8 cellular contexts compared by ENCODE assay signal in the genomic region with DNA sequence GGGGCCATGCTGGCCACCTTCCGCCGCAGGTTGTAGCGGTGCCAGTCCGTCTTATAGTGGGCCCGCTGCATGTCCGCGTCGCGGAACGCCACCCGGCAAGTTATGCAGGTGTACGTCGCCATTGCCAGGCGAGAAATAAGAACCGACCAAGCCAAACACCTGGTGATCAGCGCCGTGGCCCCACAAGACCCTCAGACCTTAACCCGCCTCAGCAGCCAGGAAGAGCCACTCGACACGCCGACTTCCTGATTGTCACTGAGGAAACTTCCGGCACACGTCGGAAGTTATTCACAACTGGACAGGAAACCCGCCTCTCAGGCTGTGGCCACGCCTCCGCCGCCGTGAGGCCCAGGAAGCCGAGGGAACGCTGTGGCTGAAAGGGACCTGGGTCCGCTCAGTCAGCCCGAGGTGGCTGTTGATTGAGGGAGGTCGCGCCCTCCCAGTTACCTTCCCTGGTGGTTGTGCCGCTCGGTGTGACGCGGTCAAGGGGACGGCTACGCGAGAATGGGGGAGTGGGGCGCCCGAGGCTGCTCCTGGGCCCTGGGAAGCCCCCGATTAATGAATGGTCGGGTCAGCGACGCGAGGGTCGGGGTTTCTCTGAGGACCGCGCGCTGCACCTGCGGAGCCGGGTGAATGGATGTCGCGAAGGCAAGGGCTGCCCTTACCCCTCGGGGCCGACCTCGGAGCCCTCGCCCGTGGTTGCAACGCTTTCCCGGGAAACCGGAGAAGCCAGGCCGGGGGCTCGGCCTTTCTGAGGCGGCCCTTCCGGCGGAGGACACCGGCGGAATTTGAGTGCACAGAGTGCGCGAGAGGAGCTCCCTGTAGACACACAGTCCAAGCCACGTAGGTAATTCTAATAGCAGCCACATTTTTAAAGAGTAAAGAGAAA. TPM values are rescaled to one million over a fixed set of nuclear protein-coding genes. Genes with fewer than 3 reads are reported as not detected.
DNase-seq lines count a peak whose midpoint lies in the region; ATAC-seq and TF ChIP-seq lines count a peak whose summit lies in the region.

A gene with protein sequence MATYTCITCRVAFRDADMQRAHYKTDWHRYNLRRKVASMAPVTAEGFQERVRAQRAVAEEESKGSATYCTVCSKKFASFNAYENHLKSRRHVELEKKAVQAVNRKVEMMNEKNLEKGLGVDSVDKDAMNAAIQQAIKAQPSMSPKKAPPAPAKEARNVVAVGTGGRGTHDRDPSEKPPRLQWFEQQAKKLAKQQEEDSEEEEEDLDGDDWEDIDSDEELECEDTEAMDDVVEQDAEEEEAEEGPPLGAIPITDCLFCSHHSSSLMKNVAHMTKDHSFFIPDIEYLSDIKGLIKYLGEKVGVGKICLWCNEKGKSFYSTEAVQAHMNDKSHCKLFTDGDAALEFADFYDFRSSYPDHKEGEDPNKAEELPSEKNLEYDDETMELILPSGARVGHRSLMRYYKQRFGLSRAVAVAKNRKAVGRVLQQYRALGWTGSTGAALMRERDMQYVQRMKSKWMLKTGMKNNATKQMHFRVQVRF (minus strand): TSS at position 257 of the 889 bp plus-strand sequence. CDS start 135 bp downstream, at position 122.

- H3K4me3 ChIP-seq in suprapubic skin: peak within 1 kb of the TSS; percentile 76

- DNase-seq in GM10266 (ENCODE audit: extremely low spot score) (peak; percentile 75), NCI-H1092 treated with DMSO at 0.1 percent for 48 hours (lab: John Stamatoyannopoulos, UW) (peak; percentile 90), globus pallidus (ENCODE audit: low spot score) (peak; percentile 91), occipital lobe (lab: John Stamatoyannopoulos, UW) (peak; percentile 82), suprapubic skin (ENCODE audit: low spot score in 2 of 2) (peak; percentile 95)

- H3K4me3 Mint-ChIP-seq in activated naive CD4-positive, alpha-beta T cell treated with anti-CD3 and anti-CD28 coated beads, Interleukin-2, amount 50 U/mL, for 24 hours: peak within 1 kb of the TSS; percentile 99

- peaks cover 28% of the 10 kb centered on the region for H3K36me3 ChIP-seq in suprapubic skin

- TF ChIP-seq POLR2A in suprapubic skin (IDR thresholded peaks at IDR 0.05): peak; percentile 27 to 89

- H3K27me3 ChIP-seq in suprapubic skin: no peaks in the 10 kb centered on the region

- H3K9me3 Mint-ChIP-seq in activated naive CD4-positive, alpha-beta T cell treated with anti-CD3 and anti-CD28 coated beads, Interleukin-2, amount 50 U/mL, for 24 hours: no peaks in the 10 kb centered on the region

- H3K27me3 Mint-ChIP-seq in activated naive CD4-positive, alpha-beta T cell treated with anti-CD3 and anti-CD28 coated beads, Interleukin-2, amount 50 U/mL, for 24 hours: no peaks in the 10 kb centered on the region

- peaks cover 52% of the 10 kb centered on the region for H3K4me1 ChIP-seq in suprapubic skin

- H3K36me3 Mint-ChIP-seq in activated naive CD4-positive, alpha-beta T cell treated with anti-CD3 and anti-CD28 coated beads, Interleukin-2, amount 50 U/mL, for 24 hours: peaks cover 21% of the 10 kb centered on the region

- TF ChIP-seq CTCF in GM10266 (IDR thresholded peaks at IDR 0.05; ENCODE audit: control insufficient read depth, insufficient read depth, low read depth, missing control alignments) (no peak), suprapubic skin (IDR thresholded peaks at IDR 0.05) (no peak)

- no peak for TF ChIP-seq EP300 in suprapubic skin (IDR thresholded peaks at IDR 0.05)

- H3K4me1 Mint-ChIP-seq in activated naive CD4-positive, alpha-beta T cell treated with anti-CD3 and anti-CD28 coated beads, Interleukin-2, amount 50 U/mL, for 24 hours: peaks cover 84% of the 10 kb centered on the region

- H3K27ac Mint-ChIP-seq in activated naive CD4-positive, alpha-beta T cell treated with anti-CD3 and anti-CD28 coated beads, Interleukin-2, amount 50 U/mL, for 24 hours: peak within 1 kb of the TSS; percentile 98

- peak within 1 kb of the TSS; percentile 82 for H3K27ac ChIP-seq in suprapubic skin

- ATAC-seq in HG02623 (IDR thresholded peaks at IDR 0.05; ENCODE audit: unreplicated experiment) (peak; percentile 75), SK-N-SH treated with all-trans-retinoic acid at 6 μM for 48 hours (peak; percentile 95)

- under 1% methylated on average over 20 of the region's 75 CpGs for WGBS in suprapubic skin

- H3K9me3 ChIP-seq in suprapubic skin: no peaks in the 10 kb centered on the region

TF ChIP-seq in SK-N-SH treated with all-trans-retinoic acid at 6 μM for 48 hours, 23 proteins besides CTCF, POLR2A, EP300 and RAD21:
- TF ChIP-seq GLIS3 (CRISPR knock-in tag; IDR thresholded peaks at IDR 0.05) (no peak), ESRRG (CRISPR knock-in tag; IDR thresholded peaks at IDR 0.05) (no peak), ZC3H10 (CRISPR knock-in tag; IDR thresholded peaks at IDR 0.05) (no peak), CSDC2 (CRISPR knock-in tag; IDR thresholded peaks at IDR 0.05) (no peak)

RNA-seq across cellular contexts. Expression of the gene that starts here (rescaled TPM):
- total RNA-seq in occipital lobe (25.9 TPM), suprapubic skin (10 to 100 TPM; 21.1 to 27.3 (median 25.5) TPM)

Comparison
In these comparisons a context has a peak if more than half of its experiments do, and no peak if none do; other contexts are left out.
1. Peak in every context shown above with its lines: DNase-seq, ATAC-seq, H3K4me3 ChIP-seq and H3K27ac ChIP-seq.